ENCODE assay signal across 30 cellular contexts in the genomic region with DNA sequence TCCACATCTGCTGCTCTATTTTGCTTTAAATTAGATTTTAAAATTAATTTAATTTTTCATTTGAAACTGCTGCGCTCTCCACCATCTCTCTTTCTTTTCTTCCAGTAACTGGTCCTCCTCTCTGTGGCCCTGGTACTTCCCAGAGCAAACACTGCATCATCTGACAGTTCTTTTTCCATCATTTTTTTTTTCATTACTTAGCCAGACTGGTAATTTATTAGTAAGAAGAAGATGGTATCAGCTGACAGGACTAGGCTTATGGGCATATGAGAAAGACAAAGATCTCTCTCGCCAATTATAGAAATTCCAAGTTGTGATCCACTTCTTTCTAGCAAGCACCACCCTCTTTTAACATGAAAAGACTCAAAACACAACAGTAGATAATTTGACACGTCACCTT.
"Had no signal": no experiment of that assay in that cellular context is flagged by ENCODE, and none has a peak within 500 bp of the region (broad histone marks: within the 10 kb centered on the region; RNA-seq: fewer than 3 reads in every experiment).

No MANE protein-coding gene starts in this region.

- H3K4me2 ChIP-seq: KMS-11, PC-9 had no signal

- H3K9ac ChIP-seq: KMS-11 had no signal

- H3K36me3 ChIP-seq: SJCRH30 had no signal

- H2AFZ ChIP-seq: PC-9 had no signal

- H3K27ac ChIP-seq: KMS-11, PC-9, RWPE1, SJCRH30, SK-N-MC had no signal

- H3K4me3 ChIP-seq: PC-9, SJCRH30, SK-N-MC had no signal

- ATAC-seq: Panc1, Right ventricle myocardium inferior had no signal

- DNase-seq: Karpas-422, KBM-7, MM.1S, MV-4-11, NCI-H1092, NCI-H1105, NCI-H1417 treated with DMSO at 0.1 percent for 48 hours, NCI-H1436 treated with DMSO at 0.1 percent for 48 hours, NCI-H1694 treated with DMSO at 0.1 percent for 48 hours, NCI-H187 treated with DMSO at 0.1 percent for 48 hours, NCI-H2029, NCI-H2081, NCI-H2171 treated with DMSO at 0.1 percent for 48 hours, NCI-H2227 treated with DMSO at 0.1 percent for 48 hours, NCI-H345, NCI-H446, NCI-H524, NCI-H526, NCI-H69, NCI-H748 treated with DMSO at 0.1 percent for 48 hours, NCI-H82, PC-9, SHP77, SIG-M5, SJCRH30 had no signal

- H3K9me3 ChIP-seq: SJCRH30 had no signal

- H3K27me3 ChIP-seq: SJCRH30 had no signal
